In the genomic region with DNA sequence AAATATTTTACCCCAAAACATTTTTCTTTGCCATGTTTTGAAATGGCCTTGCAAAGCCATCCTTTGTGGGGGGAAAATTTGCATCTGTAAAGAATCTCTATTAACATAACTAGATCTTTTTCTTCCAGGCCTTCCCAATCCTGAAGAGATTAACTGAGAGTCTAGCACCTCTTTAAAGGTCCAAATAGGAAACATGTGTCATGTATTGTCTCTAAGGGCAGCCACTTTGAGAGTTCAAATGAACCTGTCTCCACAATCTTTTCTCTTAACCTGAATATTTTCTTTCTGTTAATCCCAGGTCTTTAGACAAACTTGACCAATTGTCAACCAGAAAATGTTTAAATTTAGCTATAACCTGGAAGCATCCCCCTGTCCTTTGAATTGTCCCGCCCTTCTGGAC, we compare ENCODE assay signal across 33 cellular contexts.
"Had no signal": no experiment of that assay in that cellular context is flagged by ENCODE, and none has a peak within 500 bp of the region (broad histone marks: within the 10 kb centered on the region; RNA-seq: fewer than 3 reads in every experiment).

No MANE protein-coding gene starts in this region.

- H3K36me3 Mint-ChIP-seq: activated naive CD8-positive, alpha-beta T cell treated with anti-CD3 and anti-CD28 coated beads for 36 hours had no signal

- H3K9me3 ChIP-seq: adrenal gland, body of pancreas, breast epithelium had no signal

- H3K27ac Mint-ChIP-seq: activated B cell treated with CpG ODN at 0.5 μM for 24 hours; activated CD4-positive, alpha-beta memory T cell treated with anti-CD3 and anti-CD28 coated beads, Interleukin-2, amount 10 ng/mL, durations not matched to agents 7 days and 5 days; activated CD4-positive, alpha-beta T cell treated with anti-CD3 and anti-CD28 coated beads, Interleukin-2, amount 10 ng/mL, durations not matched to agents 24 days and 14 days; activated CD8-positive, alpha-beta memory T cell treated with anti-CD3 and anti-CD28 coated beads, Interleukin-2, amount 10 ng/mL, durations not matched to agents 7 days and 5 days; activated CD8-positive, alpha-beta T cell treated with anti-CD3 and anti-CD28 coated beads, Interleukin-2, amount 10 ng/mL, durations not matched to agents 7 days and 5 days; activated naive CD4-positive, alpha-beta T cell treated with anti-CD3 and anti-CD28 coated beads for 36 hours; activated naive CD4-positive, alpha-beta T cell treated with anti-CD3 and anti-CD28 coated beads, Interleukin-2, amount 50 U/mL, for 72 hours; activated naive CD8-positive, alpha-beta T cell treated with anti-CD3 and anti-CD28 coated beads for 36 hours; activated T-cell treated with anti-CD3 and anti-CD28 coated beads, Interleukin-2, amount 50 U/mL, for 24 hours; T-helper 1 cell treated with Interleukin-12 subunit alpha and Interleukin-12 subunit beta and Interleukin-4 antibody, amounts not matched to agents 30 μg/mL and 1 μg/mL, for 36 hours; T-helper 2 cell treated with Interferon-gamma antibody and Interleukin-4, amounts not matched to agents 5 μg/mL and 100 μg/mL, for 36 hours had no signal

- H3K27me3 Mint-ChIP-seq: activated CD4-positive, alpha-beta memory T cell treated with anti-CD3 and anti-CD28 coated beads, Interleukin-2, amount 10 ng/mL, durations not matched to agents 7 days and 5 days; activated CD4-positive, alpha-beta T cell treated with anti-CD3 and anti-CD28 coated beads, Interleukin-2, amount 10 ng/mL, durations not matched to agents 24 days and 14 days; activated CD8-positive, alpha-beta memory T cell treated with anti-CD3 and anti-CD28 coated beads, Interleukin-2, amount 10 ng/mL, durations not matched to agents 7 days and 5 days; activated naive CD8-positive, alpha-beta T cell treated with anti-CD3 and anti-CD28 coated beads for 36 hours; activated T-cell treated with anti-CD3 and anti-CD28 coated beads, Interleukin-2, amount 50 U/mL, for 24 hours had no signal

- H3K9me3 Mint-ChIP-seq: activated CD4-positive, alpha-beta memory T cell treated with anti-CD3 and anti-CD28 coated beads, Interleukin-2, amount 10 ng/mL, durations not matched to agents 7 days and 5 days; activated CD4-positive, alpha-beta T cell treated with anti-CD3 and anti-CD28 coated beads, Interleukin-2, amount 10 ng/mL, durations not matched to agents 24 days and 14 days; activated T-cell treated with anti-CD3 and anti-CD28 coated beads, Interleukin-2, amount 50 U/mL, for 24 hours; T-helper 2 cell treated with Interferon-gamma antibody and Interleukin-4, amounts not matched to agents 5 μg/mL and 100 μg/mL, for 36 hours had no signal

- H3K36me3 ChIP-seq: adrenal gland, brain microvascular endothelial cell, breast epithelium, WERI-Rb-1 had no signal

- H3K27ac ChIP-seq: adrenal gland, body of pancreas, brain microvascular endothelial cell, breast epithelium, WERI-Rb-1 had no signal

- H3K4me1 ChIP-seq: adrenal gland, body of pancreas, breast epithelium had no signal

- DNase-seq: activated B cell treated with CpG ODN at 0.5 μM for 24 hours; activated CD4-positive, alpha-beta memory T cell treated with anti-CD3 and anti-CD28 coated beads, Interleukin-2, amount 10 ng/mL, durations not matched to agents 7 days and 5 days; activated CD4-positive, alpha-beta T cell treated with anti-CD3 and anti-CD28 coated beads for 4 hours; activated CD4-positive, alpha-beta T cell treated with anti-CD3 and anti-CD28 coated beads, Interleukin-2, amount 10 ng/mL, durations not matched to agents 24 days and 14 days; activated CD4-positive, alpha-beta T cell treated with anti-CD3 and anti-CD28 coated beads, Interleukin-2, amount 50 U/mL, for 1 hour; activated CD4-positive, alpha-beta T cell treated with anti-CD3 and anti-CD28 coated beads, Interleukin-2, amount 50 U/mL, for 4 hours; activated CD4-positive, CD25-positive, alpha-beta regulatory T cell treated with anti-CD3 and anti-CD28 coated beads, Interleukin-2, amount 50 U/mL, for 72 hours; activated CD8-positive, alpha-beta memory T cell treated with anti-CD3 and anti-CD28 coated beads for 24 hours; activated CD8-positive, alpha-beta memory T cell treated with anti-CD3 and anti-CD28 coated beads, Interleukin-2, amount 10 ng/mL, durations not matched to agents 7 days and 5 days; activated CD8-positive, alpha-beta memory T cell treated with anti-CD3 and anti-CD28 coated beads, Interleukin-2, amount 50 U/mL, for 48 hours; activated CD8-positive, alpha-beta T cell treated with anti-CD3 and anti-CD28 coated beads, Interleukin-2, amount 10 ng/mL, durations not matched to agents 7 days and 5 days; activated effector memory CD4-positive, alpha-beta T cell treated with anti-CD3 and anti-CD28 coated beads, Interleukin-2, amount 50 U/mL, for 16 hours; activated gamma-delta T cell treated with Interleukin-2 at 50 U/mL for 16 hours; activated naive CD4-positive, alpha-beta T cell; activated naive CD4-positive, alpha-beta T cell treated with anti-CD3 and anti-CD28 coated beads for 36 hours; activated naive CD4-positive, alpha-beta T cell treated with anti-CD3 and anti-CD28 coated beads, Interleukin-2, amount 50 U/mL, for 16 hours; activated naive CD8-positive, alpha-beta T cell treated with anti-CD3 and anti-CD28 coated beads for 36 hours; activated T-cell treated with anti-CD3 and anti-CD28 coated beads, Interleukin-2, amount 50 U/mL, for 24 hours; activated T-cell treated with anti-CD3 and anti-CD28 coated beads, Interleukin-2, amount 50 U/mL, for 48 hours; adrenal gland; amniotic stem cell; aorta; body of pancreas; brain microvascular endothelial cell; central memory CD4-positive, alpha-beta T cell; T-helper 1 cell; T-helper 2 cell; T-helper 9 cell; WERI-Rb-1 had no signal

- H3K4me1 Mint-ChIP-seq: activated B cell treated with CpG ODN at 0.5 μM for 24 hours; activated CD4-positive, alpha-beta T cell treated with anti-CD3 and anti-CD28 coated beads, Interleukin-2, amount 10 ng/mL, durations not matched to agents 24 days and 14 days had no signal

- H3K4me3 ChIP-seq: adrenal gland, body of pancreas, breast epithelium had no signal

- H3K27me3 ChIP-seq: adrenal gland, body of pancreas, brain microvascular endothelial cell, breast epithelium had no signal

- H3K4me3 Mint-ChIP-seq: activated B cell treated with CpG ODN at 0.5 μM for 24 hours; activated CD4-positive, alpha-beta memory T cell treated with anti-CD3 and anti-CD28 coated beads, Interleukin-2, amount 10 ng/mL, durations not matched to agents 7 days and 5 days; activated CD4-positive, alpha-beta T cell treated with anti-CD3 and anti-CD28 coated beads, Interleukin-2, amount 10 ng/mL, durations not matched to agents 24 days and 14 days; activated CD8-positive, alpha-beta memory T cell treated with anti-CD3 and anti-CD28 coated beads, Interleukin-2, amount 10 ng/mL, durations not matched to agents 7 days and 5 days; activated CD8-positive, alpha-beta T cell treated with anti-CD3 and anti-CD28 coated beads, Interleukin-2, amount 10 ng/mL, durations not matched to agents 7 days and 5 days; activated naive CD4-positive, alpha-beta T cell treated with anti-CD3 and anti-CD28 coated beads for 36 hours; activated naive CD8-positive, alpha-beta T cell treated with anti-CD3 and anti-CD28 coated beads for 36 hours; activated T-cell treated with anti-CD3 and anti-CD28 coated beads, Interleukin-2, amount 50 U/mL, for 24 hours; T-helper 1 cell treated with Interleukin-12 subunit alpha and Interleukin-12 subunit beta and Interleukin-4 antibody, amounts not matched to agents 30 μg/mL and 1 μg/mL, for 36 hours; T-helper 2 cell treated with Interferon-gamma antibody and Interleukin-4, amounts not matched to agents 5 μg/mL and 100 μg/mL, for 36 hours had no signal

- ATAC-seq: activated CD8-positive, alpha-beta memory T cell treated with anti-CD3 and anti-CD28 coated beads, Interleukin-2, amount 10 ng/mL, durations not matched to agents 7 days and 5 days; activated CD8-positive, alpha-beta T cell treated with anti-CD3 and anti-CD28 coated beads, Interleukin-2, amount 10 ng/mL, durations not matched to agents 7 days and 5 days; activated naive CD4-positive, alpha-beta T cell treated with anti-CD3 and anti-CD28 coated beads, Interleukin-2, amount 50 U/mL, for 72 hours; body of pancreas had no signal
